ENCODE assay signal across 1 cellular context in the genomic region with DNA sequence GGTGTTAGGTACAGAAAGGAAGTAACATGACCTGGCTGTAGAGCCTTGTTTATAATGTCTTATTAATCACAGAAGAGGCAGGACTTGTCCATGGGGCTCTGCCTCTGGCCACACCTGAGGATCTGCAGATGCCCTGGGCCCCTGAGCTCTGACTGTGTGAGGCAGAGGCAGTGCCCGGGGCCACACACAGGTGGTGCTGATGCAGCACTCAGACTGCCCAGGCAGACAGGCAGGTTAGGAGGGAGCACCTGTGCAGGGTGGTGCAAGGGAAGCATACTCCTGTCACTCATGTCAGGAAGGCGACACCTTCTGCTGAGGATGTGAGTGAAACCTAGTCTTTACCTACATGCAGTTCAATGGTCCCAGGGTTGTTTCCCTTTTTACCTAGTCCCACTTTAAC.
TF ChIP-seq lines count a peak whose summit lies in the region.

No MANE protein-coding gene starts in this region.

TF ChIP-seq in GM12878, 131 proteins besides CTCF, POLR2A, EP300 and RAD21:
- TF ChIP-seq WRNIP1 (IDR thresholded peaks at IDR 0.05; ENCODE audit: borderline replicate concordance, low read depth, low read length) (no peak), POU2F2 (IDR thresholded peaks at IDR 0.05; ENCODE audit: borderline replicate concordance, low read depth, low read length) (no peak), GABPA (IDR thresholded peaks at IDR 0.05; ENCODE audit: low read depth) (no peak), SMC3 (IDR thresholded peaks at IDR 0.05; ENCODE audit: borderline replicate concordance, low read length) (peak; percentile 45; the same call in 1 of the 2 replicates), SMAD1 (IDR thresholded peaks at IDR 0.05; ENCODE audit: low read depth, partially characterized antibody) (no peak), MEF2A (IDR thresholded peaks at IDR 0.05; ENCODE audit: insufficient read depth, low read depth, low read length) (no peak)
- TF ChIP-seq, protein P1, sequence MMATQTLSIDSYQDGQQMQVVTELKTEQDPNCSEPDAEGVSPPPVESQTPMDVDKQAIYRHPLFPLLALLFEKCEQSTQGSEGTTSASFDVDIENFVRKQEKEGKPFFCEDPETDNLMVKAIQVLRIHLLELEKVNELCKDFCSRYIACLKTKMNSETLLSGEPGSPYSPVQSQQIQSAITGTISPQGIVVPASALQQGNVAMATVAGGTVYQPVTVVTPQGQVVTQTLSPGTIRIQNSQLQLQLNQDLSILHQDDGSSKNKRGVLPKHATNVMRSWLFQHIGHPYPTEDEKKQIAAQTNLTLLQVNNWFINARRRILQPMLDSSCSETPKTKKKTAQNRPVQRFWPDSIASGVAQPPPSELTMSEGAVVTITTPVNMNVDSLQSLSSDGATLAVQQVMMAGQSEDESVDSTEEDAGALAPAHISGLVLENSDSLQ (IDR thresholded peaks at IDR 0.05) = peak; percentile 74
- TF ChIP-seq, protein P2, sequence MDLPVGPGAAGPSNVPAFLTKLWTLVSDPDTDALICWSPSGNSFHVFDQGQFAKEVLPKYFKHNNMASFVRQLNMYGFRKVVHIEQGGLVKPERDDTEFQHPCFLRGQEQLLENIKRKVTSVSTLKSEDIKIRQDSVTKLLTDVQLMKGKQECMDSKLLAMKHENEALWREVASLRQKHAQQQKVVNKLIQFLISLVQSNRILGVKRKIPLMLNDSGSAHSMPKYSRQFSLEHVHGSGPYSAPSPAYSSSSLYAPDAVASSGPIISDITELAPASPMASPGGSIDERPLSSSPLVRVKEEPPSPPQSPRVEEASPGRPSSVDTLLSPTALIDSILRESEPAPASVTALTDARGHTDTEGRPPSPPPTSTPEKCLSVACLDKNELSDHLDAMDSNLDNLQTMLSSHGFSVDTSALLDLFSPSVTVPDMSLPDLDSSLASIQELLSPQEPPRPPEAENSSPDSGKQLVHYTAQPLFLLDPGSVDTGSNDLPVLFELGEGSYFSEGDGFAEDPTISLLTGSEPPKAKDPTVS (IDR thresholded peaks at IDR 0.05; ENCODE audit: low read depth, low read length) = no peak
